23 cellular contexts compared by ENCODE assay signal in the genomic region with DNA sequence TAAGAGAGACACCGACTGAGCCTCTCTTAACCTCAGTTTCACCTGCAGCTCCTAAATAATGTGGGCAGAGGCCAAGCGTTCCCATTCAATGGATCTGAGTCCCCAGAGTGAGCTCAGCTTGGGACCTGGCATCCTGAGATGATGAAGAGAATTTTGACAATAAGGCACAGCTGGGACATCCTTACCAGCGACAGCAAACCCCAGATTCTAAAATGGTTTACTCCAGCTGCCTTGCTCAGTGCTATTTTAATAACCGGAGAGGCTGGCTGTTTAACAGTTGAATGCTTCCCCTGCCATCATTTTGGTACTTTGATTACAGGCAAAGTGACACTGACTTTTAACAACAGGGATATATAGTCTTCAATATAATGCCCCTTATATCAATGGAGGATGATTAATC.
"Had no signal": no experiment of that assay in that cellular context is flagged by ENCODE, and none has a peak within 500 bp of the region (broad histone marks: within the 10 kb centered on the region; RNA-seq: fewer than 3 reads in every experiment).

No MANE protein-coding gene starts in this region.

- H3K27ac ChIP-seq: ovary, psoas muscle, sigmoid colon, skin epidermis, spleen, transverse colon, upper lobe of right lung, uterus had no signal

- H3K4me3 ChIP-seq: lung, mucosa of descending colon, ovary, psoas muscle, sigmoid colon, skin epidermis, spleen, transverse colon, upper lobe of right lung, uterus had no signal

- H3K27me3 ChIP-seq: ovary, sigmoid colon, transverse colon, upper lobe of right lung, uterus had no signal

- H3K36me3 ChIP-seq: ovary, sigmoid colon, spleen, transverse colon, upper lobe of right lung, uterus had no signal

- DNase-seq: cortex of kidney; effector CD4-positive, alpha-beta T cell; hypothalamus; immature natural killer cell; islet precursor cell; mucosa of descending colon; naive thymus-derived CD8-positive, alpha-beta T cell; nephron progenitor cell; occipital lobe; ovary; posterior cingulate gyrus; psoas muscle; right cardiac atrium; sigmoid colon; spleen; stimulated activated naive B cell treated with anti-CD40 and anti-IgM and Interleukin-4, amounts not matched to agents 10 μg/mL and 1 μg/mL and 100 μg/mL, for 72 hours; transverse colon; upper lobe of right lung; uterus had no signal

- FAIRE-seq: frontal cortex had no signal

- ATAC-seq: left lobe of liver; mucosa of descending colon; naive thymus-derived CD8-positive, alpha-beta T cell; psoas muscle; right cardiac atrium; stimulated activated naive B cell treated with anti-CD40 and anti-IgM and Interleukin-4, amounts not matched to agents 10 μg/mL and 1 μg/mL and 100 μg/mL, for 72 hours; upper lobe of right lung had no signal

- H3K9me3 ChIP-seq: mucosa of descending colon, ovary, psoas muscle, sigmoid colon, spleen, transverse colon, upper lobe of right lung, uterus had no signal
